In the genomic region with DNA sequence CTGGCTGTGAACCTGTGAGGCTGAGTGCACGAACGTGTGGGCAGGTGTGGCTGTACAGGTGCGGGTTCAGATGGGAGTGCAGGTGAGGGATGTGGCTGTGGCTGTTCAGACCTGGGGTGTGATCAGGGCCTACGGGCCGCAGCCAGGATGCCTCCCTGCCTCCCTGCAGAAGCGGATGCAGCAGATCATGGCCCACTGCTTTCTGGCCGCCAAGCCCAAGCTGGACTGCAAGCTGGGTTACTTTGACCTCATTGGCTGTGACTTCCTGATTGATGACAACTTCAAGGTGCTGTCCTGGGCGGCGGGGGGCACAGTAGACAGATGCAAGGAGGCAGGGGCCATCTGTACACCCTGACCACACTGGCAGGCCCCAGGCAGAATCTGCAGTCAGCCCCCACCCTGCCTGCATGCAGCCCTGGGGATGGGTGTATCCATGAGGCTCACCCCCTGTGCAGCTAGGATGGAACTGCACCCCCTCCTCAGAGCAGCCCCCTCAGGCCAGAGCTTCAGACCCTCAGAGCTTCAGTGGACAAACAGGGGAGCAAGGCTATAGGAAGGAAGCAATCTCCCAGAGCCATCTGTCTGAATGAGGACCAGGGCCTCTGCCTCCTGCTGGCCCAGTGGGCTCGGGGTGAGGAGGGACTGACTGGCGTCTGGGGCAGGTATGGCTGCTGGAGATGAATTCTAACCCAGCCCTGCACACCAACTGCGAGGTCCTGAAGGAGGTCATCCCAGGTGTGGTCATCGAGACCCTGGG, we compare ENCODE assay signal across 29 cellular contexts. TPM values are rescaled to one million over a fixed set of nuclear protein-coding genes. Genes with fewer than 3 reads are reported as not detected.
DNase-seq lines count a peak whose midpoint lies in the region; ATAC-seq, FAIRE-seq and TF ChIP-seq lines count a peak whose summit lies in the region.
"Had no signal": no experiment of that assay in that cellular context is flagged by ENCODE, and none has a peak within 500 bp of the region (broad histone marks: within the 10 kb centered on the region; RNA-seq: fewer than 3 reads in every experiment).

No MANE protein-coding gene starts in this region.

- H3K4me3 Mint-ChIP-seq in activated T-cell treated with anti-CD3 and anti-CD28 coated beads, Interleukin-2, amount 50 U/mL, for 72 hours, result no peak overlapping the region
- no peak overlapping the region for H3K4me3 Mint-ChIP-seq in activated B cell treated with CpG ODN at 0.5 μM for 24 hours
- H3K4me3 Mint-ChIP-seq: CD4-positive, alpha-beta memory T cell; central memory CD8-positive, alpha-beta T cell; mesothelial cell of epicardium; nephron had no signal

- no peaks in the 10 kb centered on the region for H4K20me1 ChIP-seq in HepG2 (ENCODE audit: insufficient read depth, low read length)

- H3K9me3 Mint-ChIP-seq in activated T-cell treated with anti-CD3 and anti-CD28 coated beads, Interleukin-2, amount 50 U/mL, for 72 hours, result peaks cover 6 to 14% of the 10 kb centered on the region in 2 donors
- peaks cover 10% of the 10 kb centered on the region for H3K9me3 Mint-ChIP-seq in activated B cell treated with CpG ODN at 0.5 μM for 24 hours

- TF ChIP-seq CTCF in GM06990 (IDR thresholded peaks at IDR 0.05; ENCODE audit: insufficient read depth, low read length, poor library complexity, severe bottlenecking) (no peak), activated B cell treated with CpG ODN at 0.5 μM for 24 hours (IDR thresholded peaks at IDR 0.05) (no peak), HepG2 (CRISPR knock-in tag; IDR thresholded peaks at IDR 0.05) (no peak)

- intact Hi-C loops in activated B cell treated with CpG ODN at 0.5 μM for 24 hours (cut with micrococcal nuclease) (no loop called here), HepG2 (cut with micrococcal nuclease; ENCODE audit: unreplicated experiment) (no loop called here)

- peaks cover 11% of the 10 kb centered on the region for H3K9me3 ChIP-seq in HepG2 (ENCODE audit: low read length)
- H3K9me3 ChIP-seq: transverse colon had no signal

- 0% methylated on average over 1 of the region's 13 CpGs for WGBS in HepG2 (ENCODE audit: low lambda C conversion rate)

- peaks cover 19% of the 10 kb centered on the region for H3K4me1 Mint-ChIP-seq in activated T-cell treated with anti-CD3 and anti-CD28 coated beads, Interleukin-2, amount 50 U/mL, for 72 hours (ENCODE audit: low read depth)
- H3K4me1 Mint-ChIP-seq in activated B cell treated with CpG ODN at 0.5 μM for 24 hours, result peaks cover 10% of the 10 kb centered on the region
- H3K4me1 Mint-ChIP-seq: central memory CD8-positive, alpha-beta T cell; nephron had no signal

- no peak for FAIRE-seq in HepG2 (lab: Jason Lieb, UNC)
- FAIRE-seq: GM12892, GM19239, K562, small intestine had no signal

- H3K9ac ChIP-seq in HepG2 (ENCODE audit: insufficient read depth, low read depth, low read length), result no peak overlapping the region

- TF ChIP-seq EP300 in HepG2 (IDR thresholded peaks at IDR 0.05; ENCODE audit: low read depth in 2 of 2, low read length in 2 of 2), result no peak
- no peak for TF ChIP-seq EP300 in HepG2 (CRISPR knock-in tag; IDR thresholded peaks at IDR 0.05; ENCODE audit: borderline replicate concordance)

- H3K36me3 Mint-ChIP-seq in activated T-cell treated with anti-CD3 and anti-CD28 coated beads, Interleukin-2, amount 50 U/mL, for 72 hours (ENCODE audit: insufficient read depth in 2 of 2), result peaks cover 17 to 19% of the 10 kb centered on the region in 2 donors
- peaks cover 1% of the 10 kb centered on the region for H3K36me3 Mint-ChIP-seq in activated B cell treated with CpG ODN at 0.5 μM for 24 hours (ENCODE audit: low read depth)
- H3K36me3 Mint-ChIP-seq: CD4-positive, alpha-beta memory T cell; mesothelial cell of epicardium had no signal

- TF ChIP-seq POLR2A in HepG2 (IDR thresholded peaks at IDR 0.05; ENCODE audit: insufficient read depth in 1 of 2, low read depth in 2 of 2, low read length in 2 of 2), result no peak

- in situ Hi-C loops in HepG2 (cut with HindIII; ENCODE audit: extremely low pct_ligation_motif_present, low pct_unique_long_range_greater_than_20kb), result no loop called here

- no peak overlapping the region for H2AFZ ChIP-seq in HepG2 (ENCODE audit: low read length)

- BruUV-seq in HepG2 (replicated peaks; lab: Mats Ljungman, UMichigan), result no TSS peak

- H3K4me3 ChIP-seq in GM06990 (replicated peaks; ENCODE audit: low read depth, low read length) (no peak overlapping the region), HepG2 (replicated peaks in 1 of 3; ENCODE audit: insufficient read depth in 1 of 3, low read depth in 2 of 3, low read length in 3 of 3) (no peak overlapping the region)
- H3K4me3 ChIP-seq: K562, stomach, transverse colon had no signal

- POLR2A ChIA-PET in activated B cell treated with CpG ODN at 0.5 μM for 24 hours (lab: Charles Lee), result no interaction called here
- POLR2A ChIA-PET in HepG2 (lab: Yijun Ruan, JAX), result no interaction called here

- H3K4me1 ChIP-seq in HepG2 (ENCODE audit: insufficient read depth, low read length), result peaks cover 22% of the 10 kb centered on the region

- H3K27ac Mint-ChIP-seq in activated T-cell treated with anti-CD3 and anti-CD28 coated beads, Interleukin-2, amount 50 U/mL, for 72 hours, result peak overlapping the region; percentile 58
- H3K27ac Mint-ChIP-seq in activated B cell treated with CpG ODN at 0.5 μM for 24 hours, result no peak overlapping the region
- H3K27ac Mint-ChIP-seq: mesothelial cell of epicardium, nephron, progenitor cell of endocrine pancreas had no signal

- no peaks in the 10 kb centered on the region for H3K79me2 ChIP-seq in HepG2 (ENCODE audit: insufficient read depth, low read length)

- no peak for DNase-seq in activated T-cell treated with anti-CD3 and anti-CD28 coated beads, Interleukin-2, amount 50 U/mL, for 72 hours
- DNase-seq in activated T-cell treated with anti-CD3 and anti-CD28 coated beads for 4 hours (no peak), GM06990 (ENCODE audit: extremely low read depth, insufficient read length) (peak; percentile 3), activated B cell treated with CpG ODN at 0.5 μM for 24 hours (peak; percentile 12), HepG2 (ENCODE audit: low spot score) (no peak), HCEC 1CT (no peak), DMS53 (lab: John Stamatoyannopoulos, UW) (no peak), NCI-H146 treated with DMSO at 0.1 percent for 48 hours (lab: John Stamatoyannopoulos, UW; ENCODE audit: unreplicated experiment) (no peak)
- DNase-seq: CD4-positive, alpha-beta memory T cell; DMS79; effector CD8-positive, alpha-beta T cell; left colon; MM.1S; NCI-H146; NCI-H69; SHP77; small intestine; stimulated activated CD4-positive, alpha-beta T cell treated with anti-CD3 and anti-CD28 coated beads, Interleukin-2, amount 100 ng/mL, for 48 hours; stomach; transverse colon had no signal

- H3K27me3 ChIP-seq in GM06990 (replicated peaks; ENCODE audit: control insufficient read depth, insufficient read depth, low read length) (no peaks in the 10 kb centered on the region), HepG2 (ENCODE audit: control insufficient read depth in 1 of 2, insufficient read depth in 2 of 2, low read length in 2 of 2) (peaks cover 16 to 32% of the 10 kb centered on the region in 2 experiments; a peak in 4 of 5 replicates)

- CTCF ChIA-PET in activated B cell treated with CpG ODN at 0.5 μM for 24 hours (lab: Charles Lee) (no interaction called here), HepG2 (lab: Yijun Ruan, JAX; ENCODE audit: low intra/inter-chr PET ratio, low total read pairs) (no interaction called here)

- no peak overlapping the region for H3K4me2 ChIP-seq in HepG2 (ENCODE audit: low read depth, low read length)

- H3K27me3 Mint-ChIP-seq in activated T-cell treated with anti-CD3 and anti-CD28 coated beads, Interleukin-2, amount 50 U/mL, for 72 hours (ENCODE audit: low read depth), result no peaks in the 10 kb centered on the region
- no peaks in the 10 kb centered on the region for H3K27me3 Mint-ChIP-seq in activated B cell treated with CpG ODN at 0.5 μM for 24 hours
- H3K27me3 Mint-ChIP-seq: central memory CD8-positive, alpha-beta T cell had no signal

- no peak for ATAC-seq in activated T-cell treated with anti-CD3 and anti-CD28 coated beads, Interleukin-2, amount 50 U/mL, for 72 hours (replicated peaks in 1 of 2)
- ATAC-seq in activated B cell treated with CpG ODN at 0.5 μM for 24 hours (ENCODE audit: low read depth) (no peak), HepG2 (peak; percentile 34; the same call in 2 of the 3 replicates)
- ATAC-seq: K562, left colon had no signal

- no peak for TF ChIP-seq RAD21 in HepG2 (CRISPR knock-in tag; IDR thresholded peaks at IDR 0.05)

- H3K36me3 ChIP-seq in GM06990 (ENCODE audit: control insufficient read depth, insufficient read depth, low read length) (no peaks in the 10 kb centered on the region), HepG2 (replicated peaks in 1 of 2; ENCODE audit: control insufficient read depth in 1 of 2, insufficient read depth in 2 of 2, low read length in 2 of 2) (no peaks in the 10 kb centered on the region)
- H3K36me3 ChIP-seq: stomach, transverse colon had no signal

- no peak overlapping the region for H3K27ac ChIP-seq in HepG2 (ENCODE audit: extremely low read length, insufficient read depth, low read length)
- H3K27ac ChIP-seq: stomach, transverse colon had no signal

RNA-seq across cellular contexts. Expression of a gene that starts 9.8 kb away (rescaled TPM):
- total RNA-seq in activated T-cell treated with anti-CD3 and anti-CD28 coated beads, Interleukin-2, amount 50 U/mL, for 72 hours, result 100 to 1,000 TPM; 245 to 324 TPM
- 36.7 and 37.5 TPM in 2 replicates for total RNA-seq in activated B cell treated with CpG ODN at 0.5 μM for 24 hours
- total RNA-seq in HepG2 (2016; rRNA removed; fragmentation: Illumina TruSeq; extraction: Trizol), result not detected in 2 replicates
- not detected in 2 replicates for total RNA-seq in HepG2 (2016; cell fraction: cytosol; rRNA removed; fragmentation: Illumina TruSeq; extraction: Trizol; ENCODE audit: low read depth)
- not detected in 2 replicates for total RNA-seq in HepG2 (2016; cell fraction: insoluble cytoplasmic fraction; rRNA removed; fragmentation: Illumina TruSeq; extraction: Trizol)
- not detected in 2 replicates for total RNA-seq in HepG2 (2016; cell fraction: membrane; rRNA removed; fragmentation: Illumina TruSeq; extraction: Trizol)
- not detected in 2 replicates for total RNA-seq in HepG2 (2016; cell fraction: nucleus; rRNA removed; fragmentation: Illumina TruSeq; extraction: Trizol)
- not detected in 2 replicates for polyA plus RNA-seq in HepG2 (2011; rRNA removed)
- not detected in 2 replicates for polyA plus RNA-seq in HepG2 (2011; cell fraction: cytosol; rRNA removed)
- 0.19 TPM in 1 of 2 replicates, not detected in the other for polyA plus RNA-seq in HepG2 (2011; cell fraction: nucleus; rRNA removed)
- not detected in 2 replicates for polyA plus RNA-seq in HepG2 (2012)
- not detected in 2 replicates for polyA plus RNA-seq in HepG2 (2016; cell fraction: cytosol; fragmentation: Illumina TruSeq; extraction: Trizol; ENCODE audit: low read depth)
- not detected in 2 replicates for polyA plus RNA-seq in HepG2 (2016; cell fraction: insoluble cytoplasmic fraction; fragmentation: Illumina TruSeq; extraction: Trizol; ENCODE audit: low read depth)
- polyA plus RNA-seq in HepG2 (2016; cell fraction: membrane; fragmentation: Illumina TruSeq; extraction: Trizol; ENCODE audit: low read depth), result not detected in 2 replicates
- polyA plus RNA-seq in HepG2 (2016; cell fraction: nucleus; fragmentation: Illumina TruSeq; extraction: Trizol; ENCODE audit: insufficient read depth, low read depth), result not detected in 2 replicates
- not detected in 2 replicates for polyA minus RNA-seq in HepG2 (2011; rRNA and poly(A)+ RNA removed; ENCODE audit: low replicate concordance)
- not detected in 2 replicates for polyA minus RNA-seq in HepG2 (2011; cell fraction: cytosol; rRNA and poly(A)+ RNA removed)
- polyA minus RNA-seq in HepG2 (2011; cell fraction: nucleus; rRNA and poly(A)+ RNA removed), result not detected in 2 replicates

RNA-seq across cellular contexts. Expression of a gene that starts 17.3 kb away (rescaled TPM):
- total RNA-seq in activated T-cell treated with anti-CD3 and anti-CD28 coated beads, Interleukin-2, amount 50 U/mL, for 72 hours, result 100 to 1,000 TPM; 268 to 588 TPM
- total RNA-seq in activated B cell treated with CpG ODN at 0.5 μM for 24 hours (0.86 and 1.1 TPM in 2 replicates), HepG2 (2016; rRNA removed; fragmentation: Illumina TruSeq; extraction: Trizol) (not detected in 2 replicates)
- not detected in 2 replicates for total RNA-seq in HepG2 (2016; cell fraction: cytosol; rRNA removed; fragmentation: Illumina TruSeq; extraction: Trizol; ENCODE audit: low read depth)
- total RNA-seq in HepG2 (2016; cell fraction: insoluble cytoplasmic fraction; rRNA removed; fragmentation: Illumina TruSeq; extraction: Trizol), result not detected in 2 replicates
- total RNA-seq in HepG2 (2016; cell fraction: membrane; rRNA removed; fragmentation: Illumina TruSeq; extraction: Trizol), result not detected in 2 replicates
- not detected in 2 replicates for total RNA-seq in HepG2 (2016; cell fraction: nucleus; rRNA removed; fragmentation: Illumina TruSeq; extraction: Trizol)
- 0.21 TPM in 1 of 2 replicates, not detected in the other for polyA plus RNA-seq in HepG2 (2011; rRNA removed)
- polyA plus RNA-seq in HepG2 (2011; cell fraction: cytosol; rRNA removed), result 0.03 TPM in 1 of 2 replicates, not detected in the other
- 0.18 and 0.28 TPM in 2 replicates for polyA plus RNA-seq in HepG2 (2011; cell fraction: nucleus; rRNA removed)
- polyA plus RNA-seq in HepG2 (2012), result not detected in 2 replicates
- polyA plus RNA-seq in HepG2 (2016; cell fraction: cytosol; fragmentation: Illumina TruSeq; extraction: Trizol; ENCODE audit: low read depth), result not detected in 2 replicates
- polyA plus RNA-seq in HepG2 (2016; cell fraction: insoluble cytoplasmic fraction; fragmentation: Illumina TruSeq; extraction: Trizol; ENCODE audit: low read depth), result not detected in 2 replicates
- polyA plus RNA-seq in HepG2 (2016; cell fraction: membrane; fragmentation: Illumina TruSeq; extraction: Trizol; ENCODE audit: low read depth), result not detected in 2 replicates
- polyA plus RNA-seq in HepG2 (2016; cell fraction: nucleus; fragmentation: Illumina TruSeq; extraction: Trizol; ENCODE audit: insufficient read depth, low read depth), result not detected in 2 replicates
- polyA minus RNA-seq in HepG2 (2011; rRNA and poly(A)+ RNA removed; ENCODE audit: low replicate concordance), result not detected in 2 replicates
- polyA minus RNA-seq in HepG2 (2011; cell fraction: cytosol; rRNA and poly(A)+ RNA removed), result not detected in 2 replicates
- polyA minus RNA-seq in HepG2 (2011; cell fraction: nucleus; rRNA and poly(A)+ RNA removed), result not detected in 2 replicates

RNA-seq across cellular contexts. Expression of a gene that starts 22.9 kb away (rescaled TPM):
- total RNA-seq in activated T-cell treated with anti-CD3 and anti-CD28 coated beads, Interleukin-2, amount 50 U/mL, for 72 hours, result under 1 TPM in 1 of 2 donors, not detected in 1; 0.36 TPM
- total RNA-seq in activated B cell treated with CpG ODN at 0.5 μM for 24 hours (0.16 TPM in 1 of 2 replicates, not detected in the other), HepG2 (2016; rRNA removed; fragmentation: Illumina TruSeq; extraction: Trizol) (not detected in 2 replicates)
- not detected in 2 replicates for total RNA-seq in HepG2 (2016; cell fraction: cytosol; rRNA removed; fragmentation: Illumina TruSeq; extraction: Trizol; ENCODE audit: low read depth)
- not detected in 2 replicates for total RNA-seq in HepG2 (2016; cell fraction: insoluble cytoplasmic fraction; rRNA removed; fragmentation: Illumina TruSeq; extraction: Trizol)
- total RNA-seq in HepG2 (2016; cell fraction: membrane; rRNA removed; fragmentation: Illumina TruSeq; extraction: Trizol), result not detected in 2 replicates
- not detected in 2 replicates for total RNA-seq in HepG2 (2016; cell fraction: nucleus; rRNA removed; fragmentation: Illumina TruSeq; extraction: Trizol)
- polyA plus RNA-seq in HepG2 (2011; rRNA removed), result not detected in 2 replicates
- polyA plus RNA-seq in HepG2 (2011; cell fraction: cytosol; rRNA removed), result 0.06 and 0.08 TPM in 2 replicates
- 0.24 and 0.48 TPM in 2 replicates for polyA plus RNA-seq in HepG2 (2011; cell fraction: nucleus; rRNA removed)
- polyA plus RNA-seq in HepG2 (2012), result 0.07 TPM in 1 of 2 replicates, not detected in the other
- polyA plus RNA-seq in HepG2 (2016; cell fraction: cytosol; fragmentation: Illumina TruSeq; extraction: Trizol; ENCODE audit: low read depth), result not detected in 2 replicates
- polyA plus RNA-seq in HepG2 (2016; cell fraction: insoluble cytoplasmic fraction; fragmentation: Illumina TruSeq; extraction: Trizol; ENCODE audit: low read depth), result not detected in 2 replicates
- not detected in 2 replicates for polyA plus RNA-seq in HepG2 (2016; cell fraction: membrane; fragmentation: Illumina TruSeq; extraction: Trizol; ENCODE audit: low read depth)
- polyA plus RNA-seq in HepG2 (2016; cell fraction: nucleus; fragmentation: Illumina TruSeq; extraction: Trizol; ENCODE audit: insufficient read depth, low read depth), result not detected in 2 replicates
- 0.18 TPM in 1 of 2 replicates, not detected in the other for polyA minus RNA-seq in HepG2 (2011; rRNA and poly(A)+ RNA removed; ENCODE audit: low replicate concordance)
- not detected in 2 replicates for polyA minus RNA-seq in HepG2 (2011; cell fraction: cytosol; rRNA and poly(A)+ RNA removed)
- not detected in 2 replicates for polyA minus RNA-seq in HepG2 (2011; cell fraction: nucleus; rRNA and poly(A)+ RNA removed)
- total RNA-seq: activated CD8-positive, alpha-beta memory T cell treated with anti-CD3 and anti-CD28 coated beads for 36 hours; CD4-positive, alpha-beta memory T cell; K562 had no signal
- polyA plus RNA-seq: aorta, K562 had no signal

RNA-seq across cellular contexts. Expression of a gene that starts 35.2 kb away (rescaled TPM):
- total RNA-seq in activated T-cell treated with anti-CD3 and anti-CD28 coated beads, Interleukin-2, amount 50 U/mL, for 72 hours, result 100 to 1,000 TPM; 188 to 348 TPM
- 94.4 and 97.9 TPM in 2 replicates for total RNA-seq in activated B cell treated with CpG ODN at 0.5 μM for 24 hours
- total RNA-seq in HepG2 (2016; rRNA removed; fragmentation: Illumina TruSeq; extraction: Trizol), result 45.3 and 107 TPM in 2 replicates
- total RNA-seq in HepG2 (2016; cell fraction: cytosol; rRNA removed; fragmentation: Illumina TruSeq; extraction: Trizol; ENCODE audit: low read depth), result 39.1 and 57.0 TPM in 2 replicates
- total RNA-seq in HepG2 (2016; cell fraction: insoluble cytoplasmic fraction; rRNA removed; fragmentation: Illumina TruSeq; extraction: Trizol), result 40.3 and 115 TPM in 2 replicates
- total RNA-seq in HepG2 (2016; cell fraction: membrane; rRNA removed; fragmentation: Illumina TruSeq; extraction: Trizol), result 58.4 and 92.5 TPM in 2 replicates
- 75.1 and 80.9 TPM in 2 replicates for total RNA-seq in HepG2 (2016; cell fraction: nucleus; rRNA removed; fragmentation: Illumina TruSeq; extraction: Trizol)
- 80.8 and 99.6 TPM in 2 replicates for polyA plus RNA-seq in HepG2 (2011; rRNA removed)
- polyA plus RNA-seq in HepG2 (2011; cell fraction: cytosol; rRNA removed), result 96.4 and 116 TPM in 2 replicates
- polyA plus RNA-seq in HepG2 (2011; cell fraction: nucleus; rRNA removed), result 152 and 158 TPM in 2 replicates
- polyA plus RNA-seq in HepG2 (2012), result 87.3 and 109 TPM in 2 replicates
- polyA plus RNA-seq in HepG2 (2016; cell fraction: cytosol; fragmentation: Illumina TruSeq; extraction: Trizol; ENCODE audit: low read depth), result 40.0 and 62.7 TPM in 2 replicates
- 61.8 and 64.5 TPM in 2 replicates for polyA plus RNA-seq in HepG2 (2016; cell fraction: insoluble cytoplasmic fraction; fragmentation: Illumina TruSeq; extraction: Trizol; ENCODE audit: low read depth)
- polyA plus RNA-seq in HepG2 (2016; cell fraction: membrane; fragmentation: Illumina TruSeq; extraction: Trizol; ENCODE audit: low read depth), result 59.1 and 86.8 TPM in 2 replicates
- polyA plus RNA-seq in HepG2 (2016; cell fraction: nucleus; fragmentation: Illumina TruSeq; extraction: Trizol; ENCODE audit: insufficient read depth, low read depth), result 181 and 198 TPM in 2 replicates
- polyA minus RNA-seq in HepG2 (2011; rRNA and poly(A)+ RNA removed; ENCODE audit: low replicate concordance), result 30.8 and 94.7 TPM in 2 replicates
- 43.9 and 48.3 TPM in 2 replicates for polyA minus RNA-seq in HepG2 (2011; cell fraction: cytosol; rRNA and poly(A)+ RNA removed)
- polyA minus RNA-seq in HepG2 (2011; cell fraction: nucleus; rRNA and poly(A)+ RNA removed), result 48.9 and 53.8 TPM in 2 replicates

RNA-seq across cellular contexts. Expression of a gene that starts 35.4 kb away (rescaled TPM):
- 10 to 100 TPM; 13.1 to 13.6 TPM for total RNA-seq in activated T-cell treated with anti-CD3 and anti-CD28 coated beads, Interleukin-2, amount 50 U/mL, for 72 hours
- total RNA-seq in activated B cell treated with CpG ODN at 0.5 μM for 24 hours, result 20.9 and 22.1 TPM in 2 replicates
- total RNA-seq in HepG2 (2016; rRNA removed; fragmentation: Illumina TruSeq; extraction: Trizol), result 9.2 and 14.2 TPM in 2 replicates
- total RNA-seq in HepG2 (2016; cell fraction: cytosol; rRNA removed; fragmentation: Illumina TruSeq; extraction: Trizol; ENCODE audit: low read depth), result 6.4 and 7.6 TPM in 2 replicates
- total RNA-seq in HepG2 (2016; cell fraction: insoluble cytoplasmic fraction; rRNA removed; fragmentation: Illumina TruSeq; extraction: Trizol), result 8.3 and 13.0 TPM in 2 replicates
- 13.3 and 15.5 TPM in 2 replicates for total RNA-seq in HepG2 (2016; cell fraction: membrane; rRNA removed; fragmentation: Illumina TruSeq; extraction: Trizol)
- 9.0 and 10.2 TPM in 2 replicates for total RNA-seq in HepG2 (2016; cell fraction: nucleus; rRNA removed; fragmentation: Illumina TruSeq; extraction: Trizol)
- 3.9 and 5.8 TPM in 2 replicates for polyA plus RNA-seq in HepG2 (2011; rRNA removed)
- 6.9 and 8.0 TPM in 2 replicates for polyA plus RNA-seq in HepG2 (2011; cell fraction: cytosol; rRNA removed)
- 5.4 and 5.5 TPM in 2 replicates for polyA plus RNA-seq in HepG2 (2011; cell fraction: nucleus; rRNA removed)
- 8.3 and 10.4 TPM in 2 replicates for polyA plus RNA-seq in HepG2 (2012)
- polyA plus RNA-seq in HepG2 (2016; cell fraction: cytosol; fragmentation: Illumina TruSeq; extraction: Trizol; ENCODE audit: low read depth), result 7.6 and 8.3 TPM in 2 replicates
- 9.7 and 10.2 TPM in 2 replicates for polyA plus RNA-seq in HepG2 (2016; cell fraction: insoluble cytoplasmic fraction; fragmentation: Illumina TruSeq; extraction: Trizol; ENCODE audit: low read depth)
- 12.7 and 13.5 TPM in 2 replicates for polyA plus RNA-seq in HepG2 (2016; cell fraction: membrane; fragmentation: Illumina TruSeq; extraction: Trizol; ENCODE audit: low read depth)
- polyA plus RNA-seq in HepG2 (2016; cell fraction: nucleus; fragmentation: Illumina TruSeq; extraction: Trizol; ENCODE audit: insufficient read depth, low read depth), result 13.7 and 17.1 TPM in 2 replicates
- polyA minus RNA-seq in HepG2 (2011; rRNA and poly(A)+ RNA removed; ENCODE audit: low replicate concordance), result 7.2 and 12.5 TPM in 2 replicates
- 3.8 and 5.0 TPM in 2 replicates for polyA minus RNA-seq in HepG2 (2011; cell fraction: cytosol; rRNA and poly(A)+ RNA removed)
- polyA minus RNA-seq in HepG2 (2011; cell fraction: nucleus; rRNA and poly(A)+ RNA removed), result 7.8 and 8.1 TPM in 2 replicates

Comparison
In these comparisons a context has a peak if more than half of its experiments do, and no peak if none do; other contexts are left out.
1. DNase-seq: peak in GM06990 (single experiment) and activated B cell treated with CpG ODN at 0.5 μM for 24 hours (single experiment); none in activated T-cell treated with anti-CD3 and anti-CD28 coated beads, Interleukin-2, amount 50 U/mL, for 72 hours (0 of 2), activated T-cell treated with anti-CD3 and anti-CD28 coated beads for 4 hours (single experiment), HepG2 (single experiment), HCEC 1CT (single experiment), DMS53 (single experiment) and NCI-H146 treated with DMSO at 0.1 percent for 48 hours (single experiment).
2. RNA of a gene that starts 9.8 kb away (total RNA-seq): 245 to 324 TPM in activated T-cell treated with anti-CD3 and anti-CD28 coated beads, Interleukin-2, amount 50 U/mL, for 72 hours and 36.7 to 37.5 TPM in activated B cell treated with CpG ODN at 0.5 μM for 24 hours; not detected in HepG2; every median in the first group is over 10 times any median in the second.
3. RNA of a gene that starts 17.3 kb away (total RNA-seq): 268 to 588 TPM in activated T-cell treated with anti-CD3 and anti-CD28 coated beads, Interleukin-2, amount 50 U/mL, for 72 hours; 0.86 to 1.1 TPM in activated B cell treated with CpG ODN at 0.5 μM for 24 hours and not detected in HepG2; every median in the first group is over 100 times any median in the second.